ENCODE assay signal across 9 cellular contexts in the genomic region with DNA sequence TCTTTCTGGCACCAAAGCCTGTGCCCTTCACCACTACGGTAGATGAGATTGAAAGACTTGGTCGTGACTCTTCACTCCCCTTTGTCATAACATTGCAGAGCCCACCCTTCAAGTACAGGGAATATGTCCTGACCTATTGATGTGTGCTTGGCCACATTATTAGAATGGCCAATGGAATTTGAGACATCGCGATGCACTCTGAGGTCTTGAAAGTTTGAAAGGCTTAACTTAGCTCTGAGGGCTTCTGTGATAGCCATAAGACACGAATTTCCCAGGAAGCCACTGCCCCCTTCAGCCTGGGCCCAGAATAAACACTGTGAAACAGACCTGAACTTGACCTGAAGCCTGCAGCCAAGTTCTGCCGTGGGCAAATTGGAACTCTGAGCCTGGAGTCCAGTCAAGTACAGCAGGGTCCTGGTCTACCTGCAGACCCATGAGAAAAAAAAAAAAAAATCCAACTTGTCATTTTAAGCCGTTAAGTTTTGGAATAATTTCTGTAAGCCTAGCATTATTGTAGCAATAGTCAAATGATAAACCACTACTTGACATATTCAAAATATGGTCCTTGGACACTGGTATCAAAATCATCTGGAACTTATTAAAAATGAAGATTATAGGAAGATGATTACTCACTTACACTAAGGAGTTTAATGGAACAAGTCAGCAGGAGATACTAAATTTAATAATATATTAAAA. TPM values are rescaled to one million over a fixed set of nuclear protein-coding genes. Genes with fewer than 3 reads are reported as not detected.
A peak's percentile ranks its signal among the peaks of the same experiment; 100 is the strongest.
DNase-seq lines count a peak whose midpoint lies in the region; ATAC-seq and TF ChIP-seq lines count a peak whose summit lies in the region.
"Had no signal": no experiment of that assay in that cellular context is flagged by ENCODE, and none has a peak within 500 bp of the region (broad histone marks: within the 10 kb centered on the region; RNA-seq: fewer than 3 reads in every experiment).

No MANE protein-coding gene starts in this region.

- H3K27ac ChIP-seq in PC-3 (ENCODE audit: low read length) (no peak overlapping the region), mammary epithelial cell (ENCODE audit: insufficient read depth, low read depth, low read length) (no peak overlapping the region), suprapubic skin (no peak overlapping the region)
- H3K27ac ChIP-seq: epithelial cell of prostate had no signal

- H3K4me3 ChIP-seq in PC-3 (ENCODE audit: low read length) = no peak overlapping the region
- H3K4me3 ChIP-seq in mammary epithelial cell (replicated peaks in 1 of 3; ENCODE audit: insufficient read depth in 1 of 3, low read depth in 2 of 3, low read length in 3 of 3) = no peak overlapping the region
- no peak overlapping the region for H3K4me3 ChIP-seq in suprapubic skin

- no peaks in the 10 kb centered on the region for H4K20me1 ChIP-seq in PC-3 (ENCODE audit: low read length)
- no peaks in the 10 kb centered on the region for H4K20me1 ChIP-seq in mammary epithelial cell (ENCODE audit: insufficient read depth, low read length)

- POLR2A ChIA-PET in PC-3 (lab: Charles Lee; ENCODE audit: unreplicated experiment) = no interaction called here

- TF ChIP-seq EP300 in suprapubic skin (IDR thresholded peaks at IDR 0.05) = no peak

- H3K36me3 ChIP-seq in PC-3 (ENCODE audit: low read depth, low read length) (no peaks in the 10 kb centered on the region), mammary epithelial cell (ENCODE audit: insufficient read depth, low read length) (no peaks in the 10 kb centered on the region), suprapubic skin (no peaks in the 10 kb centered on the region)

- BruUV-seq in PC-3 (replicated peaks; lab: Mats Ljungman, UMichigan) = no TSS peak
- no TSS peak for BruUV-seq in mammary epithelial cell (replicated peaks; lab: Mats Ljungman, UMichigan)

- no peak overlapping the region for H3K9ac ChIP-seq in PC-3 (ENCODE audit: low read length)
- no peak overlapping the region for H3K9ac ChIP-seq in mammary epithelial cell (ENCODE audit: insufficient read depth, low read length)

- H3K79me2 ChIP-seq in PC-3 (ENCODE audit: low read length) (no peaks in the 10 kb centered on the region), mammary epithelial cell (ENCODE audit: insufficient read depth, low read length) (no peaks in the 10 kb centered on the region)

- peaks cover 5% of the 10 kb centered on the region for H3K4me1 Mint-ChIP-seq in activated naive CD4-positive, alpha-beta T cell treated with anti-CD3 and anti-CD28 coated beads, Interleukin-2, amount 10 ng/mL, durations not matched to agents 7 days and 5 days

- no peaks in the 10 kb centered on the region for H3K36me3 Mint-ChIP-seq in activated naive CD4-positive, alpha-beta T cell treated with anti-CD3 and anti-CD28 coated beads, Interleukin-2, amount 10 ng/mL, durations not matched to agents 7 days and 5 days

- no peaks in the 10 kb centered on the region for H3K27me3 Mint-ChIP-seq in activated naive CD4-positive, alpha-beta T cell treated with anti-CD3 and anti-CD28 coated beads, Interleukin-2, amount 10 ng/mL, durations not matched to agents 7 days and 5 days

- no peaks in the 10 kb centered on the region for H3K27me3 ChIP-seq in PC-3 (ENCODE audit: low read length)
- H3K27me3 ChIP-seq in mammary epithelial cell (ENCODE audit: insufficient read depth, low read length) = no peaks in the 10 kb centered on the region
- H3K27me3 ChIP-seq in suprapubic skin = no peaks in the 10 kb centered on the region

- no peaks in the 10 kb centered on the region for H3K9me2 ChIP-seq in PC-3 (replicated peaks; ENCODE audit: low read length)

- H3K4me3 Mint-ChIP-seq in activated naive CD4-positive, alpha-beta T cell treated with anti-CD3 and anti-CD28 coated beads, Interleukin-2, amount 10 ng/mL, durations not matched to agents 7 days and 5 days = no peak overlapping the region

- ATAC-seq in HG03135 (IDR thresholded peaks at IDR 0.05; ENCODE audit: unreplicated experiment) = peak; percentile 78
- peak; percentile 78 for ATAC-seq in PC-3
- no peak for ATAC-seq in HG03139 (IDR thresholded peaks at IDR 0.05; ENCODE audit: unreplicated experiment)

- no peak overlapping the region for H3K27ac Mint-ChIP-seq in activated naive CD4-positive, alpha-beta T cell treated with anti-CD3 and anti-CD28 coated beads, Interleukin-2, amount 10 ng/mL, durations not matched to agents 7 days and 5 days

- intact Hi-C loops in PC-3 (cut with micrococcal nuclease) (loop anchor here (1.0 to 5.0 kb wide), 2 partner anchors 280 to 383 kb away; a partner anchor contains a TSS), mammary epithelial cell (cut with micrococcal nuclease) (loop anchor here (1.0 to 2.0 kb wide), 7 partner anchors 38 to 631 kb away; a partner anchor contains a TSS)

- peak; percentile 64 for DNase-seq in activated naive CD4-positive, alpha-beta T cell treated with anti-CD3 and anti-CD28 coated beads, Interleukin-2, amount 10 ng/mL, durations not matched to agents 7 days and 5 days
- DNase-seq in activated naive CD4-positive, alpha-beta T cell treated with Interleukin-2 at 50 U/mL for 16 hours = no peak
- DNase-seq in PC-3 (peak; percentile 65), mammary epithelial cell (peak; percentile 65), kidney tubule cell (ENCODE audit: low spot score) (peak; percentile 72), suprapubic skin (ENCODE audit: low spot score in 2 of 2) (peak in 1 of 2 donors; percentile 72)

- dilution Hi-C loops in mammary epithelial cell (cut with HindIII; ENCODE audit: low sequenced_read_pairs) = no loop called here

- WGBS in mammary epithelial cell (ENCODE audit: low coverage, missing lambda C conversion rate) = 37% methylated on average over 7 of the region's 7 CpGs
- 31% methylated on average over 7 of the region's 7 CpGs for WGBS in suprapubic skin

- H3F3A ChIP-seq in PC-3 (ENCODE audit: low read length, unreplicated experiment) = no peaks in the 10 kb centered on the region

- TF ChIP-seq CTCF in PC-3 (conservative IDR thresholded peaks at IDR 0.05; ENCODE audit: low read depth, low read length) (peak; percentile 72), mammary epithelial cell (conservative IDR thresholded peaks at IDR 0.05 in 1 of 2, IDR thresholded peaks at IDR 0.05 in 1 of 2; ENCODE audit: extremely low read depth in 1 of 2, insufficient read depth in 1 of 2, low read depth in 1 of 2, low read length in 2 of 2) (peak; percentile 54 to 74), suprapubic skin (IDR thresholded peaks at IDR 0.05) (peak; percentile 28 to 36)

- no peak for TF ChIP-seq POLR2A in suprapubic skin (IDR thresholded peaks at IDR 0.05)

- H3K9me3 ChIP-seq in PC-3 (ENCODE audit: low read length) = no peaks in the 10 kb centered on the region
- no peaks in the 10 kb centered on the region for H3K9me3 ChIP-seq in mammary epithelial cell (replicated peaks; ENCODE audit: insufficient read depth, low read length)
- no peaks in the 10 kb centered on the region for H3K9me3 ChIP-seq in suprapubic skin

- in situ Hi-C loops in mammary epithelial cell (cut with MboI; ENCODE audit: low sequenced_read_pairs in 2 of 2) = loop anchor here in 1 of 2 donors (25.0 kb wide), 1 partner anchor 255 kb away; no protein-coding TSS in a partner anchor

- H3K4me2 ChIP-seq in PC-3 (ENCODE audit: low read length) = no peak overlapping the region
- no peak overlapping the region for H3K4me2 ChIP-seq in mammary epithelial cell (ENCODE audit: insufficient read depth, low read depth, low read length)

- H3K9me3 Mint-ChIP-seq in activated naive CD4-positive, alpha-beta T cell treated with anti-CD3 and anti-CD28 coated beads, Interleukin-2, amount 10 ng/mL, durations not matched to agents 7 days and 5 days = no peaks in the 10 kb centered on the region

- CTCF ChIA-PET in activated naive CD4-positive, alpha-beta T cell treated with anti-CD3 and anti-CD28 coated beads, Interleukin-2, amount 10 ng/mL, durations not matched to agents 7 days and 5 days (lab: Charles Lee) = interaction anchor here (0.6 to 2.5 kb wide), 12 partner anchors 11 to 433 kb away, joined by 3 to 16 read pairs (median 3); a partner anchor contains a TSS
- CTCF ChIA-PET in PC-3 (lab: Charles Lee) (interaction anchor here (0.6 kb wide), 1 partner anchor 12 kb away, joined by 4 read pairs; no protein-coding TSS in a partner anchor), mammary epithelial cell (lab: Charles Lee; ENCODE audit: low non-redundant PET) (interaction anchor here (0.6 to 1.0 kb wide), 2 partner anchors 281 to 429 kb away, joined by 3 to 4 read pairs; no protein-coding TSS in a partner anchor)

- H2AFZ ChIP-seq in PC-3 (ENCODE audit: low read length) (no peak overlapping the region), mammary epithelial cell (ENCODE audit: low read depth, low read length) (peak overlapping the region; percentile 49)

- no peaks in the 10 kb centered on the region for H3K4me1 ChIP-seq in PC-3 (ENCODE audit: insufficient read depth, low read length)
- H3K4me1 ChIP-seq in mammary epithelial cell (ENCODE audit: insufficient read depth, low read length) = no peaks in the 10 kb centered on the region
- H3K4me1 ChIP-seq in suprapubic skin = peaks cover 13% of the 10 kb centered on the region

RNA-seq across cellular contexts. Expression of a gene that starts 36.9 kb away (rescaled TPM):
- total RNA-seq in PC-3 (2014; rRNA removed) (26.1 and 37.7 TPM in 2 replicates), mammary epithelial cell (10 to 100 TPM; 65.8 to 82.2 TPM), suprapubic skin (10 to 100 TPM; 59.7 to 64.0 (median 60.9) TPM)
- 63.3 TPM for polyA plus RNA-seq in mammary epithelial cell
- polyA minus RNA-seq in mammary epithelial cell = 40.0 TPM
